Comparison of ENCODE assay signal across 10 cellular contexts in the genomic region with DNA sequence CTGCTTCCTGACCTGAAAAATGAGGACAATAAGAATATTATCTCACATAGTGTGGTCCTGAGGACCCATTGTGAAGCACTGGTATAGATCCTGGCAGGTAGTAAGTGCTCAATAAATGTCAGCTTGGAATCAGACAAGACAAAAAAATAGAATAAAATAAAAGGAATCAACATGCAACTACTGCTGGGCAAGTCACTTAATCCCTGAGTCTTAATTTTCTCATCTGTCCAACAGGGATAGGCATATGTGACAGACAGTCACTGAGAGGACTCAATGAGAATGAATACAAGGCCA. TPM values are rescaled to one million over a fixed set of nuclear protein-coding genes. Genes with fewer than 3 reads are reported as not detected.
DNase-seq lines count a peak whose midpoint lies in the region; ATAC-seq, FAIRE-seq and TF ChIP-seq lines count a peak whose summit lies in the region.
"Had no signal": no experiment of that assay in that cellular context is flagged by ENCODE, and none has a peak within 500 bp of the region (broad histone marks: within the 10 kb centered on the region; RNA-seq: fewer than 3 reads in every experiment).

No MANE protein-coding gene starts in this region.

- no peaks in the 10 kb centered on the region for H3K27me3 ChIP-seq in Loucy (ENCODE audit: insufficient read depth, low read length, poor library complexity, severe bottlenecking)
- no peaks in the 10 kb centered on the region for H3K27me3 ChIP-seq in K562 (ENCODE audit: control insufficient read depth in 2 of 2, insufficient read depth in 2 of 2, low read length in 2 of 2)
- H3K27me3 ChIP-seq in mesenchymal stem cell (ENCODE audit: control insufficient read depth in 1 of 2, insufficient read depth in 1 of 2, low read length in 2 of 2): no peaks in the 10 kb centered on the region
- H3K27me3 ChIP-seq in stomach smooth muscle (ENCODE audit: control insufficient read depth in 1 of 2, insufficient read depth in 2 of 2, low read length in 2 of 2): no peaks in the 10 kb centered on the region

- CTCF ChIA-PET in K562 (lab: Yijun Ruan, JAX; ENCODE audit: low intra/inter-chr PET ratio): no interaction called here

- no peak for TF ChIP-seq POLR2A in K562 (conservative IDR thresholded peaks at IDR 0.05)

- H3K9me3 ChIP-seq in Loucy (ENCODE audit: insufficient read depth, low read depth, low read length) (no peaks in the 10 kb centered on the region), K562 (replicated peaks; ENCODE audit: control insufficient read depth, insufficient read depth, low read depth, low read length) (no peaks in the 10 kb centered on the region), mesenchymal stem cell (ENCODE audit: control insufficient read depth, low read length) (no peaks in the 10 kb centered on the region), stomach smooth muscle (ENCODE audit: control insufficient read depth in 2 of 2, low read length in 2 of 2) (no peaks in the 10 kb centered on the region)

- no peaks in the 10 kb centered on the region for H3K79me2 ChIP-seq in Loucy (ENCODE audit: insufficient read depth, low read length)
- no peaks in the 10 kb centered on the region for H3K79me2 ChIP-seq in K562 (ENCODE audit: control insufficient read depth, insufficient read depth, low read length)

- H3K9me3 Mint-ChIP-seq in activated T-helper 1 cell treated with anti-CD3 and anti-CD28 coated beads, Interleukin-12 subunit alpha, Interleukin-12 subunit beta, Interleukin-2, Interleukin-4 antibody, amounts not matched to agents 30 ng/mL and 10 ng/mL and 1 ng/mL, durations not matched to agents 14 hours and 24 hours and 36 hours: no peaks in the 10 kb centered on the region
- H3K9me3 Mint-ChIP-seq: stimulated activated naive CD8-positive, alpha-beta T cell treated with anti-CD3 and anti-CD28 coated beads, Interleukin-15, Interleukin-2, amounts not matched to agents 100 ng/mL and 50 ng/mL, for 24 hours; T-helper 1 cell treated with Interleukin-12 subunit alpha and Interleukin-12 subunit beta and Interleukin-4 antibody, amounts not matched to agents 30 μg/mL and 1 μg/mL, for 36 hours had no signal

- no peak overlapping the region for H3K9ac ChIP-seq in Loucy (ENCODE audit: low read depth, low read length, poor library complexity, severe bottlenecking)
- H3K9ac ChIP-seq in K562 (ENCODE audit: insufficient read depth in 1 of 2, low read depth in 2 of 2, low read length in 2 of 2): no peak overlapping the region
- H3K9ac ChIP-seq in mesenchymal stem cell (ENCODE audit: low read length): peak overlapping the region; percentile 25
- H3K9ac ChIP-seq in stomach smooth muscle (ENCODE audit: low read length in 2 of 2): peak overlapping the region; percentile 93

- H3K27ac ChIP-seq in K562 (ENCODE audit: extremely low read depth, low read depth, low read length): peak overlapping the region; percentile 3; the same call in 1 of the 3 replicates
- peak overlapping the region; percentile 20 for H3K27ac ChIP-seq in mesenchymal stem cell (ENCODE audit: low read length, poor library complexity, severe bottlenecking)
- peak overlapping the region; percentile 98 for H3K27ac ChIP-seq in stomach smooth muscle (ENCODE audit: low read length)

- H2BK12ac ChIP-seq in mesenchymal stem cell (ENCODE audit: low read length in 2 of 2): peak overlapping the region; percentile 54 to 87

- no peak overlapping the region for H3K23ac ChIP-seq in mesenchymal stem cell (ENCODE audit: low read length in 2 of 2)

- TF ChIP-seq EP300 in K562 (IDR thresholded peaks at IDR 0.05; ENCODE audit: low read length): no peak

- peaks cover 34% of the 10 kb centered on the region for H3K4me1 Mint-ChIP-seq in activated T-helper 1 cell treated with anti-CD3 and anti-CD28 coated beads, Interleukin-12 subunit alpha, Interleukin-12 subunit beta, Interleukin-2, Interleukin-4 antibody, amounts not matched to agents 30 ng/mL and 10 ng/mL and 1 ng/mL, durations not matched to agents 14 hours and 24 hours and 36 hours (ENCODE audit: low read depth)

- no peak overlapping the region for H2BK120ac ChIP-seq in mesenchymal stem cell (ENCODE audit: low read depth, low read length)

- ATAC-seq in K562 (no peak), HG03520 (IDR thresholded peaks at IDR 0.05; ENCODE audit: unreplicated experiment) (no peak)

- no peak overlapping the region for H3K14ac ChIP-seq in mesenchymal stem cell (ENCODE audit: low read length in 2 of 2)

- H2BK5ac ChIP-seq in mesenchymal stem cell (ENCODE audit: low read depth, low read length, poor library complexity, severe bottlenecking): no peak overlapping the region

- no peaks in the 10 kb centered on the region for H3K9me1 ChIP-seq in K562 (ENCODE audit: control insufficient read depth, insufficient read depth, low read length)

- no peak overlapping the region for H3K4ac ChIP-seq in mesenchymal stem cell (ENCODE audit: low read depth in 1 of 2, low read length in 2 of 2)

- in situ Hi-C loops in K562 (cut with MboI): no loop called here

- intact Hi-C loops in K562 (cut with micrococcal nuclease): no loop called here
- intact Hi-C loops in activated T-helper 1 cell treated with anti-CD3 and anti-CD28 coated beads, Interleukin-12 subunit alpha, Interleukin-12 subunit beta, Interleukin-2, Interleukin-4 antibody, amounts not matched to agents 30 ng/mL and 10 ng/mL and 1 ng/mL, durations not matched to agents 14 hours and 24 hours and 36 hours (cut with micrococcal nuclease): no loop called here

- no peak overlapping the region for H3K4me3 Mint-ChIP-seq in activated T-helper 1 cell treated with anti-CD3 and anti-CD28 coated beads, Interleukin-12 subunit alpha, Interleukin-12 subunit beta, Interleukin-2, Interleukin-4 antibody, amounts not matched to agents 30 ng/mL and 10 ng/mL and 1 ng/mL, durations not matched to agents 14 hours and 24 hours and 36 hours
- H3K4me3 Mint-ChIP-seq: stimulated activated naive CD8-positive, alpha-beta T cell treated with anti-CD3 and anti-CD28 coated beads, Interleukin-15, Interleukin-2, amounts not matched to agents 100 ng/mL and 50 ng/mL, for 24 hours; T-helper 1 cell treated with Interleukin-12 subunit alpha and Interleukin-12 subunit beta and Interleukin-4 antibody, amounts not matched to agents 30 μg/mL and 1 μg/mL, for 36 hours had no signal

- POLR2A ChIA-PET in K562 (lab: Yijun Ruan, JAX): interaction anchor here (0.8 to 1.2 kb wide), 2 partner anchors 17 to 19 kb away, joined by 3 read pairs; no protein-coding TSS in a partner anchor

- no peaks in the 10 kb centered on the region for H3K27me3 Mint-ChIP-seq in activated T-helper 1 cell treated with anti-CD3 and anti-CD28 coated beads, Interleukin-12 subunit alpha, Interleukin-12 subunit beta, Interleukin-2, Interleukin-4 antibody, amounts not matched to agents 30 ng/mL and 10 ng/mL and 1 ng/mL, durations not matched to agents 14 hours and 24 hours and 36 hours (ENCODE audit: insufficient read depth)
- H3K27me3 Mint-ChIP-seq: stimulated activated naive CD8-positive, alpha-beta T cell treated with anti-CD3 and anti-CD28 coated beads, Interleukin-15, Interleukin-2, amounts not matched to agents 100 ng/mL and 50 ng/mL, for 24 hours had no signal

- peak overlapping the region; percentile 29 to 84 for H3K18ac ChIP-seq in mesenchymal stem cell (ENCODE audit: low read depth in 1 of 2, low read length in 2 of 2)

- H2BK15ac ChIP-seq in mesenchymal stem cell (ENCODE audit: low read depth, poor library complexity, severe bottlenecking): no peak overlapping the region

- peak overlapping the region; percentile 47 for H4K8ac ChIP-seq in mesenchymal stem cell (ENCODE audit: low read length)

- no peak overlapping the region for H3K27ac Mint-ChIP-seq in activated T-helper 1 cell treated with anti-CD3 and anti-CD28 coated beads, Interleukin-12 subunit alpha, Interleukin-12 subunit beta, Interleukin-2, Interleukin-4 antibody, amounts not matched to agents 30 ng/mL and 10 ng/mL and 1 ng/mL, durations not matched to agents 14 hours and 24 hours and 36 hours
- H3K27ac Mint-ChIP-seq: stimulated activated naive CD8-positive, alpha-beta T cell treated with anti-CD3 and anti-CD28 coated beads, Interleukin-15, Interleukin-2, amounts not matched to agents 100 ng/mL and 50 ng/mL, for 24 hours; T-helper 1 cell treated with Interleukin-12 subunit alpha and Interleukin-12 subunit beta and Interleukin-4 antibody, amounts not matched to agents 30 μg/mL and 1 μg/mL, for 36 hours had no signal

- no TSS peak for BruUV-seq in K562 (replicated peaks; lab: Mats Ljungman, UMichigan)

- H3K4me2 ChIP-seq in Loucy (ENCODE audit: low read depth, low read length, poor library complexity, severe bottlenecking) (no peak overlapping the region), K562 (ENCODE audit: insufficient read depth, low read length) (no peak overlapping the region), mesenchymal stem cell (ENCODE audit: low read length, poor library complexity, severe bottlenecking) (no peak overlapping the region)

- H3K36me3 Mint-ChIP-seq in activated T-helper 1 cell treated with anti-CD3 and anti-CD28 coated beads, Interleukin-12 subunit alpha, Interleukin-12 subunit beta, Interleukin-2, Interleukin-4 antibody, amounts not matched to agents 30 ng/mL and 10 ng/mL and 1 ng/mL, durations not matched to agents 14 hours and 24 hours and 36 hours (ENCODE audit: low read depth): no peaks in the 10 kb centered on the region

- DNase-seq in K562 (ENCODE audit: extremely low read depth in 1 of 4, low spot score in 3 of 4) (no peak), mesenchymal stem cell (no peak), OCI-M2 (lab: John Stamatoyannopoulos, UW; ENCODE audit: unreplicated experiment) (no peak)
- no peak for DNase-seq in activated T-helper 1 cell treated with anti-CD3 and anti-CD28 coated beads, Interleukin-12 subunit alpha, Interleukin-12 subunit beta, Interleukin-2, Interleukin-4 antibody, amounts not matched to agents 30 ng/mL and 10 ng/mL and 1 ng/mL, durations not matched to agents 14 hours and 24 hours and 36 hours (ENCODE audit: low spot score)
- DNase-seq: NCI-H2171 treated with DMSO at 0.1 percent for 48 hours had no signal

- H3K4me1 ChIP-seq in Loucy (ENCODE audit: insufficient read depth, low read length, poor library complexity, severe bottlenecking) (no peaks in the 10 kb centered on the region), K562 (replicated peaks in 1 of 2; ENCODE audit: control insufficient read depth in 2 of 2, insufficient read depth in 2 of 2, low read length in 2 of 2) (peaks cover 35 to 38% of the 10 kb centered on the region in 2 experiments), mesenchymal stem cell (ENCODE audit: control insufficient read depth, insufficient read depth, low read depth, low read length) (peaks cover 35% of the 10 kb centered on the region), stomach smooth muscle (ENCODE audit: control insufficient read depth, insufficient read depth, low read length) (peaks cover 37% of the 10 kb centered on the region)

- no peaks in the 10 kb centered on the region for H3F3A ChIP-seq in Loucy (ENCODE audit: low read depth)

- H3K4me3 ChIP-seq in Loucy (ENCODE audit: low read length, poor library complexity, severe bottlenecking) (no peak overlapping the region), K562 (no peak overlapping the region), mesenchymal stem cell (ENCODE audit: insufficient read depth in 1 of 2, low read depth in 1 of 2, low read length in 2 of 2) (no peak overlapping the region), stomach smooth muscle (ENCODE audit: low read length in 2 of 2) (peak overlapping the region; percentile 65 to 68)

- TF ChIP-seq RAD21 in K562 (CRISPR knock-in tag; conservative IDR thresholded peaks at IDR 0.05 in 1 of 2, IDR thresholded peaks at IDR 0.05 in 1 of 2): no peak

- no peak overlapping the region for H4K91ac ChIP-seq in mesenchymal stem cell (ENCODE audit: low read length)

- H3K9me2 ChIP-seq in Loucy (replicated peaks; ENCODE audit: low read depth, low read length): no peaks in the 10 kb centered on the region

- TF ChIP-seq CTCF in Loucy (conservative IDR thresholded peaks at IDR 0.05; ENCODE audit: low read length) (no peak), K562 (IDR thresholded peaks at IDR 0.05 in 2 of 3, conservative IDR thresholded peaks at IDR 0.05 in 1 of 3; ENCODE audit: insufficient read depth in 2 of 3, low read depth in 1 of 3, low read length in 3 of 3) (no peak)

- no peak for FAIRE-seq in K562 (lab: Jason Lieb, UNC)

- H4K20me1 ChIP-seq in Loucy (ENCODE audit: insufficient read depth, low read length, poor library complexity, severe bottlenecking) (no peaks in the 10 kb centered on the region), K562 (replicated peaks; ENCODE audit: control insufficient read depth, insufficient read depth, low read length) (no peaks in the 10 kb centered on the region)

- no peaks in the 10 kb centered on the region for H3K79me1 ChIP-seq in mesenchymal stem cell (replicated peaks; ENCODE audit: low read length, poor library complexity, severe bottlenecking)

- peak overlapping the region; percentile 42; the same call in 1 of the 2 replicates for H2AFZ ChIP-seq in Loucy (ENCODE audit: low read length)
- peak overlapping the region; percentile 41 for H2AFZ ChIP-seq in K562 (ENCODE audit: low read depth, low read length)
- no peak overlapping the region for H2AFZ ChIP-seq in mesenchymal stem cell (ENCODE audit: low read depth, low read length)

- H3K36me3 ChIP-seq in Loucy (ENCODE audit: insufficient read depth, low read length) (no peaks in the 10 kb centered on the region), K562 (ENCODE audit: control insufficient read depth, insufficient read depth, low read length) (no peaks in the 10 kb centered on the region), mesenchymal stem cell (ENCODE audit: control insufficient read depth in 1 of 2, insufficient read depth in 2 of 2, low read depth in 1 of 2, low read length in 2 of 2) (no peaks in the 10 kb centered on the region), stomach smooth muscle (ENCODE audit: control insufficient read depth in 2 of 2, insufficient read depth in 2 of 2, low read length in 2 of 2) (no peaks in the 10 kb centered on the region)

- H2AK5ac ChIP-seq in mesenchymal stem cell (ENCODE audit: low read length, severe bottlenecking): peak overlapping the region; percentile 19

RNA-seq across cellular contexts. Expression of a gene that starts 38.0 kb away (rescaled TPM):
- total RNA-seq in K562 (2011; cell fraction: chromatin; rRNA removed; ENCODE audit: low replicate concordance): 217 and 312 TPM in 2 replicates
- total RNA-seq in K562 (2011; cell fraction: nucleolus; rRNA removed): 221 and 239 TPM in 2 replicates
- 299 and 384 TPM in 2 replicates for total RNA-seq in K562 (2011; cell fraction: nucleoplasm; rRNA removed)
- total RNA-seq in K562 (2014; rRNA removed): 169 and 190 TPM in 2 replicates
- 175 and 193 TPM in 2 replicates for total RNA-seq in K562 (2014; rRNA removed; fragmentation: Illumina TruSeq; extraction: Trizol)
- total RNA-seq in K562 (2015; rRNA removed; fragmentation: Illumina TruSeq; extraction: Trizol): 211 and 212 TPM in 2 replicates
- 358 and 364 TPM in 2 replicates for total RNA-seq in K562 (2021)
- 296 and 429 TPM in 2 replicates for polyA plus RNA-seq in K562 (2011; rRNA removed)
- 314 and 336 TPM in 2 replicates for polyA plus RNA-seq in K562 (2011; cell fraction: cytosol; rRNA removed)
- polyA plus RNA-seq in K562 (2011; cell fraction: nucleus; rRNA removed): 653 and 742 TPM in 2 replicates
- polyA plus RNA-seq in K562 (2012): 412 and 745 TPM in 2 replicates
- polyA plus RNA-seq in K562 (2014; fragmentation: Illumina TruSeq; extraction: Trizol): 574 and 789 TPM in 2 replicates
- polyA plus RNA-seq in K562 (2014; fragmentation: Nextera tagmentation; extraction: Ambion mirVana): 10 to 100 TPM; 19.0 to 62.4 TPM
- 235 and 249 TPM in 2 replicates for polyA plus RNA-seq in K562 (2014; rRNA removed)
- 158 and 187 TPM in 2 replicates for polyA minus RNA-seq in K562 (2011; rRNA and poly(A)+ RNA removed)
- 162 and 207 TPM in 2 replicates for polyA minus RNA-seq in K562 (2011; cell fraction: cytosol; rRNA and poly(A)+ RNA removed)
- polyA minus RNA-seq in K562 (2011; cell fraction: nucleus; rRNA and poly(A)+ RNA removed): 177 and 202 TPM in 2 replicates
- 14.5 TPM for polyA plus RNA-seq in mesenchymal stem cell (2013, experiment 1 of 2)
- 13.6 TPM for polyA plus RNA-seq in mesenchymal stem cell (2013, experiment 2 of 2)
- 182 and 192 TPM in 2 replicates for total RNA-seq in activated T-helper 1 cell treated with anti-CD3 and anti-CD28 coated beads, Interleukin-12 subunit alpha, Interleukin-12 subunit beta, Interleukin-2, Interleukin-4 antibody, amounts not matched to agents 30 ng/mL and 10 ng/mL and 1 ng/mL, durations not matched to agents 14 hours and 24 hours and 36 hours

Comparison
In these comparisons a context has a peak if more than half of its experiments do, and no peak if none do; other contexts are left out.
1. H3K4me3 ChIP-seq: peak in stomach smooth muscle (2 of 2); none in Loucy (single experiment), K562 (single experiment) and mesenchymal stem cell (0 of 2).
2. H3K9ac ChIP-seq: peak in mesenchymal stem cell (single experiment) and stomach smooth muscle (2 of 2); none in Loucy (single experiment) and K562 (0 of 2).
3. H3K27ac ChIP-seq: peak in every context shown above with its lines; median percentile 98 in stomach smooth muscle; 20 in mesenchymal stem cell; 3 in K562.